In genomic region chr20:32453467-32454163, GRCh38 we compare ENCODE assay signal across 17 cellular contexts.
DNase-seq lines count a peak whose midpoint lies in the region; ATAC-seq and TF ChIP-seq lines count a peak whose summit lies in the region.
"Had no signal": no experiment of that assay in that cellular context is flagged by ENCODE, and none has a peak within 500 bp of the region (broad histone marks: within the 10 kb centered on the region; RNA-seq: fewer than 3 reads in every experiment).

No MANE protein-coding gene starts in this region.

- H3K4me3 ChIP-seq in left ventricle myocardium inferior, result no peak overlapping the region
- H3K4me3 ChIP-seq in upper lobe of right lung, result no peak overlapping the region
- H3K4me3 ChIP-seq: MG63 had no signal

- H3K36me3 ChIP-seq in left ventricle myocardium inferior, result peaks cover 26% of the 10 kb centered on the region
- H3K36me3 ChIP-seq in upper lobe of right lung, result peaks cover 30% of the 10 kb centered on the region
- H3K36me3 ChIP-seq: MG63 had no signal

- no peaks in the 10 kb centered on the region for H3K9me3 ChIP-seq in left ventricle myocardium inferior (replicated peaks)
- H3K9me3 ChIP-seq in upper lobe of right lung, result no peaks in the 10 kb centered on the region
- H3K9me3 ChIP-seq: MG63 had no signal

- H3K36me3 Mint-ChIP-seq in naive thymus-derived CD8-positive, alpha-beta T cell, result peaks cover 0 to 54% (median 4%) of the 10 kb centered on the region in 3 donors

- intact Hi-C loops in left ventricle myocardium inferior (cut with micrococcal nuclease) (no loop called here), cardiac septum (cut with DNase I) (loop anchor here (10.0 kb wide), 1 partner anchor 299 kb away; no protein-coding TSS in a partner anchor), upper lobe of right lung (cut with DNase I) (no loop called here)

- H3K4me1 Mint-ChIP-seq in naive thymus-derived CD8-positive, alpha-beta T cell, result peaks cover 18 to 47% (median 27%) of the 10 kb centered on the region in 4 donors

- H3K9me3 Mint-ChIP-seq in naive thymus-derived CD8-positive, alpha-beta T cell, result no peaks in the 10 kb centered on the region

- DNase-seq in left ventricle myocardium inferior (peak; percentile 11), cardiac septum (ENCODE audit: low spot score) (no peak), upper lobe of right lung (peak; percentile 53), UCSD-AML1 (lab: John Stamatoyannopoulos, UW; ENCODE audit: unreplicated experiment) (no peak), NCI-H2171 treated with DMSO at 0.1 percent for 48 hours (lab: John Stamatoyannopoulos, UW) (no peak)
- no peak for DNase-seq in naive thymus-derived CD8-positive, alpha-beta T cell
- DNase-seq in activated effector memory CD4-positive, alpha-beta T cell treated with anti-CD3 and anti-CD28 coated beads, Interleukin-2, amount 50 U/mL, for 16 hours, result no peak
- DNase-seq: DMS53, GOT3, KG1, MG63, NCI-H1092 treated with DMSO at 0.1 percent for 48 hours, NCI-H1694, SHP77 had no signal

- no peak overlapping the region for H3K4me3 Mint-ChIP-seq in naive thymus-derived CD8-positive, alpha-beta T cell

- H3K27ac Mint-ChIP-seq in naive thymus-derived CD8-positive, alpha-beta T cell, result peak overlapping the region in 8 of 10 donors; percentile 35 to 94 (median 76)

- H3K4me1 ChIP-seq in left ventricle myocardium inferior (peaks cover 60% of the 10 kb centered on the region), upper lobe of right lung (peaks cover 37% of the 10 kb centered on the region)

- ATAC-seq in naive thymus-derived CD8-positive, alpha-beta T cell, result no peak
- no peak for ATAC-seq in upper lobe of right lung
- ATAC-seq: Panc1 had no signal

- POLR2A ChIA-PET in naive thymus-derived CD8-positive, alpha-beta T cell (lab: Charles Lee), result interaction anchor here (0.6 to 1.4 kb wide), 4 partner anchors 14 to 51 kb away, joined by 3 to 4 read pairs (median 3); no protein-coding TSS in a partner anchor

- no peak for TF ChIP-seq CTCF in left ventricle myocardium inferior (IDR thresholded peaks at IDR 0.05; ENCODE audit: borderline replicate concordance)
- no peak for TF ChIP-seq CTCF in upper lobe of right lung (IDR thresholded peaks at IDR 0.05)

- no peak overlapping the region for H3K27ac ChIP-seq in left ventricle myocardium inferior (replicated peaks)
- peak overlapping the region; percentile 19 for H3K27ac ChIP-seq in cingulate gyrus (ENCODE audit: low read depth, low read length)
- no peak overlapping the region for H3K27ac ChIP-seq in upper lobe of right lung
- H3K27ac ChIP-seq: HL-60 had no signal

- no peaks in the 10 kb centered on the region for H3K27me3 Mint-ChIP-seq in naive thymus-derived CD8-positive, alpha-beta T cell

- H3K27me3 ChIP-seq in left ventricle myocardium inferior (ENCODE audit: low read depth) (no peaks in the 10 kb centered on the region), upper lobe of right lung (no peaks in the 10 kb centered on the region)
- H3K27me3 ChIP-seq: MG63 had no signal

Comparison
In these comparisons a context has a peak if more than half of its experiments do, and no peak if none do; other contexts are left out.
1. DNase-seq: peak in left ventricle myocardium inferior (single experiment) and upper lobe of right lung (single experiment); none in cardiac septum (single experiment), naive thymus-derived CD8-positive, alpha-beta T cell (0 of 10), activated effector memory CD4-positive, alpha-beta T cell treated with anti-CD3 and anti-CD28 coated beads, Interleukin-2, amount 50 U/mL, for 16 hours (single experiment), UCSD-AML1 (single experiment) and NCI-H2171 treated with DMSO at 0.1 percent for 48 hours (single experiment).